In genomic region chr12:122081697-122082221, GRCh38 we compare ENCODE assay signal across 8 cellular contexts. TPM values are rescaled to one million over a fixed set of nuclear protein-coding genes. Genes with fewer than 3 reads are reported as not detected.
DNase-seq lines count a peak whose midpoint lies in the region; ATAC-seq, FAIRE-seq and TF ChIP-seq lines count a peak whose summit lies in the region.

No MANE protein-coding gene starts in this region.

- no peak for TF ChIP-seq EP300 in K562 (IDR thresholded peaks at IDR 0.05; ENCODE audit: low read length)

- CTCF ChIA-PET in K562 (lab: Yijun Ruan, JAX; ENCODE audit: low intra/inter-chr PET ratio) = interaction anchor here (1.8 kb wide), 1 partner anchor 28 kb away, joined by 6 read pairs; no protein-coding TSS in a partner anchor

- H3K9me2 ChIP-seq in DOHH2 (replicated peaks; ENCODE audit: control insufficient read depth, low read length) = no peaks in the 10 kb centered on the region

- H2AFZ ChIP-seq in K562 (ENCODE audit: low read depth, low read length) = no peak overlapping the region

- H4K20me1 ChIP-seq in DOHH2 (ENCODE audit: control insufficient read depth, insufficient read depth, low read depth, low read length) = peaks cover 30% of the 10 kb centered on the region
- H4K20me1 ChIP-seq in K562 (replicated peaks; ENCODE audit: control insufficient read depth, insufficient read depth, low read length) = peaks cover 29% of the 10 kb centered on the region

- H3K36me3 ChIP-seq in DOHH2 (ENCODE audit: control insufficient read depth, low read length) = peaks cover 34% of the 10 kb centered on the region
- H3K36me3 ChIP-seq in K562 (ENCODE audit: control insufficient read depth, insufficient read depth, low read length) = peaks cover 48% of the 10 kb centered on the region
- peaks cover 16 to 21% of the 10 kb centered on the region in 2 donors for H3K36me3 ChIP-seq in thyroid gland

- ATAC-seq in GM21423 (IDR thresholded peaks at IDR 0.05; ENCODE audit: unreplicated experiment) (peak; percentile 47), K562 (peak; percentile 3)

- H3F3A ChIP-seq in DOHH2 (ENCODE audit: control insufficient read depth, insufficient read depth) = peaks cover 10% of the 10 kb centered on the region

- H3K4me3 ChIP-seq in DOHH2 (ENCODE audit: low read length) (peak overlapping the region; percentile 93), K562 (peak overlapping the region; percentile 74), thyroid gland (replicated peaks in 1 of 3) (peak overlapping the region in 1 of 3 donors; percentile 80)

- H3K4me1 ChIP-seq in DOHH2 (ENCODE audit: control insufficient read depth, low read length) (peaks cover 53% of the 10 kb centered on the region), K562 (replicated peaks in 1 of 2; ENCODE audit: control insufficient read depth in 2 of 2, insufficient read depth in 2 of 2, low read length in 2 of 2) (peaks cover 46 to 58% of the 10 kb centered on the region in 2 experiments; a peak in 4 of 5 replicates), thyroid gland (peaks cover 35 to 46% of the 10 kb centered on the region in 2 donors)

- DNase-seq in NCI-H69 (lab: John Stamatoyannopoulos, UW) (peak; percentile 44), K562 (ENCODE audit: extremely low read depth in 1 of 4, low spot score in 3 of 4) (peak in 1 of 4 experiments; percentile 52), left kidney (ENCODE audit: low read depth, low spot score) (peak; percentile 76), thyroid gland (peak; percentile 32 to 35), DMS114 treated with DMSO at 0.1 percent for 48 hours (lab: John Stamatoyannopoulos, UW; ENCODE audit: unreplicated experiment) (no peak), occipital lobe (lab: John Stamatoyannopoulos, UW) (no peak)

- H3K4me2 ChIP-seq in DOHH2 (ENCODE audit: low read length) (peak overlapping the region; percentile 99), K562 (ENCODE audit: insufficient read depth, low read length) (peak overlapping the region; percentile 95)

- no peaks in the 10 kb centered on the region for H3K9me1 ChIP-seq in K562 (ENCODE audit: control insufficient read depth, insufficient read depth, low read length)

- H3K9ac ChIP-seq in K562 (ENCODE audit: insufficient read depth in 1 of 2, low read depth in 2 of 2, low read length in 2 of 2) = peak overlapping the region; percentile 79 to 84

- H3K9me3 ChIP-seq in DOHH2 (ENCODE audit: control insufficient read depth, insufficient read depth, low read length) = no peaks in the 10 kb centered on the region
- no peaks in the 10 kb centered on the region for H3K9me3 ChIP-seq in K562 (replicated peaks; ENCODE audit: control insufficient read depth, insufficient read depth, low read depth, low read length)
- H3K9me3 ChIP-seq in thyroid gland = no peaks in the 10 kb centered on the region

- FAIRE-seq in K562 (lab: Jason Lieb, UNC) = peak; percentile 78

- WGBS in K562 (ENCODE audit: insufficient coverage, low coverage, missing lambda C conversion rate) = 0% methylated on average over 6 of the region's 7 CpGs
- 5 to 7% methylated on average over 7 of the region's 7 CpGs for WGBS in thyroid gland, 2 donors

- H3K27me3 ChIP-seq in DOHH2 (ENCODE audit: control insufficient read depth, low read length) (no peaks in the 10 kb centered on the region), K562 (ENCODE audit: control insufficient read depth in 2 of 2, insufficient read depth in 2 of 2, low read length in 2 of 2) (no peaks in the 10 kb centered on the region), thyroid gland (no peaks in the 10 kb centered on the region)

- 0 out of 2 replicates have a peak, but pooled peaks have one; percentile 19 for TF ChIP-seq POLR2A in K562 (conservative IDR thresholded peaks at IDR 0.05)
- TF ChIP-seq POLR2A in thyroid gland (IDR thresholded peaks at IDR 0.05) = peak in 1 of 2 donors; percentile 37

- intact Hi-C loops in K562 (cut with micrococcal nuclease) = loop anchor here (2.0 kb wide), 2 partner anchors 17 to 41 kb away; no protein-coding TSS in a partner anchor
- intact Hi-C loops in thyroid gland (cut with DNase I) = no loop called here

- TF ChIP-seq CTCF in DOHH2 (IDR thresholded peaks at IDR 0.05; ENCODE audit: low read depth, low read length, poor library complexity, severe bottlenecking) (no peak), K562 (IDR thresholded peaks at IDR 0.05 in 2 of 3, conservative IDR thresholded peaks at IDR 0.05 in 1 of 3; ENCODE audit: insufficient read depth in 2 of 3, low read depth in 1 of 3, low read length in 3 of 3) (0 out of 6 replicates have a peak, but pooled peaks of 1 of the 3 experiments have one; percentile 8), thyroid gland (IDR thresholded peaks at IDR 0.05) (peak in 1 of 6 experiments; percentile 22)

- in situ Hi-C loops in K562 (cut with MboI) = no loop called here

- BruUV-seq in K562 (replicated peaks; lab: Mats Ljungman, UMichigan) = no TSS peak

- H3K79me2 ChIP-seq in DOHH2 (ENCODE audit: control insufficient read depth, low read length) = peaks cover 74% of the 10 kb centered on the region
- peaks cover 86% of the 10 kb centered on the region for H3K79me2 ChIP-seq in K562 (ENCODE audit: control insufficient read depth, insufficient read depth, low read length)

- POLR2A ChIA-PET in K562 (lab: Yijun Ruan, JAX) = interaction anchor here (0.9 to 5.9 kb wide), 6 partner anchors 8 to 208 kb away, joined by 3 to 68 read pairs (median 10); no protein-coding TSS in a partner anchor

- TF ChIP-seq RAD21 in K562 (CRISPR knock-in tag; conservative IDR thresholded peaks at IDR 0.05 in 1 of 2, IDR thresholded peaks at IDR 0.05 in 1 of 2) = peak; percentile 28 to 38

- H3K27ac ChIP-seq in DOHH2 (ENCODE audit: low read depth, low read length) (peak overlapping the region; percentile 54), K562 (ENCODE audit: extremely low read depth, low read depth, low read length) (peak overlapping the region; percentile 68), thyroid gland (peak overlapping the region; percentile 73 to 83 (median 82))

TF ChIP-seq in K562, 482 proteins besides CTCF, POLR2A, EP300 and RAD21 (continues in another document):
- no peak for TF ChIP-seq RBM14 (IDR thresholded peaks at IDR 0.05; ENCODE audit: borderline replicate concordance, insufficient read depth, low read depth, low read length)
- no peak for TF ChIP-seq CBFB (CRISPR knock-in tag; IDR thresholded peaks at IDR 0.05)
- TF ChIP-seq, protein P1, sequence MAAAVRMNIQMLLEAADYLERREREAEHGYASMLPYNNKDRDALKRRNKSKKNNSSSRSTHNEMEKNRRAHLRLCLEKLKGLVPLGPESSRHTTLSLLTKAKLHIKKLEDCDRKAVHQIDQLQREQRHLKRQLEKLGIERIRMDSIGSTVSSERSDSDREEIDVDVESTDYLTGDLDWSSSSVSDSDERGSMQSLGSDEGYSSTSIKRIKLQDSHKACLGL (CRISPR knock-in tag; IDR thresholded peaks at IDR 0.05; ENCODE audit: borderline replicate concordance, poor library complexity, severe bottlenecking) = no peak
- TF ChIP-seq SIN3A (IDR thresholded peaks at IDR 0.05; ENCODE audit: borderline replicate concordance in 2 of 2, control insufficient read depth in 1 of 2, low read depth in 2 of 2, low read length in 2 of 2) = peak; percentile 83 to 90; a peak in 2 of 4 replicates
- TF ChIP-seq ETV1 (tag; conservative IDR thresholded peaks at IDR 0.05; ENCODE audit: low read depth) = 0 out of 2 replicates have a peak, but pooled peaks have one; percentile 26

RNA-seq across cellular contexts. Expression of gene MLXIP, which starts 3.2 kb away (rescaled TPM):
- 289 and 513 TPM in 2 replicates for total RNA-seq in K562 (2011; cell fraction: chromatin; rRNA removed; ENCODE audit: low replicate concordance)
- 197 and 203 TPM in 2 replicates for total RNA-seq in K562 (2011; cell fraction: nucleolus; rRNA removed)
- 215 and 311 TPM in 2 replicates for total RNA-seq in K562 (2011; cell fraction: nucleoplasm; rRNA removed)
- 14.7 and 36.9 TPM in 2 replicates for total RNA-seq in K562 (2014; rRNA removed)
- total RNA-seq in K562 (2014; rRNA removed; fragmentation: Illumina TruSeq; extraction: Trizol) = 13.8 and 18.1 TPM in 2 replicates
- total RNA-seq in K562 (2015; rRNA removed; fragmentation: Illumina TruSeq; extraction: Trizol) = 25.8 and 28.9 TPM in 2 replicates
- 65.8 and 66.3 TPM in 2 replicates for total RNA-seq in K562 (2021)
- polyA plus RNA-seq in K562 (2011; rRNA removed) = 14.4 and 20.7 TPM in 2 replicates
- polyA plus RNA-seq in K562 (2011; cell fraction: cytosol; rRNA removed) = 9.9 and 11.6 TPM in 2 replicates
- polyA plus RNA-seq in K562 (2011; cell fraction: nucleus; rRNA removed) = 78.1 and 99.4 TPM in 2 replicates
- 33.1 and 37.7 TPM in 2 replicates for polyA plus RNA-seq in K562 (2012)
- 40.7 and 46.7 TPM in 2 replicates for polyA plus RNA-seq in K562 (2014; fragmentation: Illumina TruSeq; extraction: Trizol)
- 1 to 10 TPM; 2.2 to 3.8 TPM for polyA plus RNA-seq in K562 (2014; fragmentation: Nextera tagmentation; extraction: Ambion mirVana)
- 26.0 and 26.5 TPM in 2 replicates for polyA plus RNA-seq in K562 (2014; rRNA removed)
- polyA minus RNA-seq in K562 (2011; rRNA and poly(A)+ RNA removed) = 20.9 and 23.5 TPM in 2 replicates
- 51.8 and 60.9 TPM in 2 replicates for polyA minus RNA-seq in K562 (2011; cell fraction: cytosol; rRNA and poly(A)+ RNA removed)
- 61.8 and 88.5 TPM in 2 replicates for polyA minus RNA-seq in K562 (2011; cell fraction: nucleus; rRNA and poly(A)+ RNA removed)
- total RNA-seq in thyroid gland = 10 to 100 TPM; 34.0 to 70.1 (median 46.2) TPM
- 7.6 TPM for total RNA-seq in occipital lobe

Comparison
In these comparisons a context has a peak if more than half of its experiments do, and no peak if none do; other contexts are left out.
1. DNase-seq: peak in NCI-H69 (single experiment), left kidney (single experiment) and thyroid gland (2 of 2); none in DMS114 treated with DMSO at 0.1 percent for 48 hours (single experiment) and occipital lobe (single experiment).
2. Peak in every context shown above with its lines, with median percentiles within 50 percentile points of each other: H3K27ac ChIP-seq.